ENCODE assay signal across 11 cellular contexts in genomic region chr22:26763633-26764295, GRCh38.
A peak's percentile ranks its signal among the peaks of the same experiment; 100 is the strongest.
DNase-seq lines count a peak whose midpoint lies in the region; ATAC-seq and TF ChIP-seq lines count a peak whose summit lies in the region.
"Had no signal": no experiment of that assay in that cellular context is flagged by ENCODE, and none has a peak within 500 bp of the region (broad histone marks: within the 10 kb centered on the region; RNA-seq: fewer than 3 reads in every experiment).

No MANE protein-coding gene starts in this region.

- TF ChIP-seq CTCF in fibroblast of lung (conservative IDR thresholded peaks at IDR 0.05 in 1 of 2, IDR thresholded peaks at IDR 0.05 in 1 of 2; ENCODE audit: low read depth in 1 of 2, low read length in 2 of 2): peak in 1 of 2 donors; percentile 4

- H3K4me2 ChIP-seq in fibroblast of lung (ENCODE audit: extremely low read depth, insufficient read depth, low read length): no peak overlapping the region

- H3K9me3 ChIP-seq in fibroblast of lung (ENCODE audit: control insufficient read depth, insufficient read depth, low read depth, low read length): no peaks in the 10 kb centered on the region
- H3K9me3 ChIP-seq: transverse colon had no signal

- no peaks in the 10 kb centered on the region for H3K27me3 ChIP-seq in fibroblast of lung (ENCODE audit: control insufficient read depth, insufficient read depth, low read length)
- H3K27me3 ChIP-seq: transverse colon had no signal

- peaks cover 7% of the 10 kb centered on the region for H3K4me1 ChIP-seq in fibroblast of lung (ENCODE audit: control insufficient read depth, extremely low read depth, insufficient read depth, low read length)

- no peaks in the 10 kb centered on the region for H3K36me3 ChIP-seq in fibroblast of lung (ENCODE audit: control insufficient read depth, insufficient read depth, low read length)
- H3K36me3 ChIP-seq: transverse colon had no signal

- peak; percentile 19 for DNase-seq in NCI-H2107 treated with DMSO at 0.1 percent for 48 hours (lab: John Stamatoyannopoulos, UW; ENCODE audit: unreplicated experiment)
- DNase-seq in NCI-H2107 (lab: John Stamatoyannopoulos, UW): no peak
- DNase-seq in NCI-H748 (lab: John Stamatoyannopoulos, UW; ENCODE audit: unreplicated experiment): peak; percentile 81
- DNase-seq in fibroblast of lung (ENCODE audit: low read depth in 2 of 2): peak; percentile 50 to 59
- peak; percentile 16 for DNase-seq in superior temporal gyrus (ENCODE audit: extremely low spot score)
- no peak for DNase-seq in NOMO-1 treated with DMSO at 0.1 percent for 48 hours (lab: John Stamatoyannopoulos, UW; ENCODE audit: unreplicated experiment)
- DNase-seq in T-helper 9 cell: no peak
- DNase-seq: transverse colon had no signal

- H3K9ac ChIP-seq in fibroblast of lung (ENCODE audit: insufficient read depth, low read length): no peak overlapping the region

- no peaks in the 10 kb centered on the region for H3K79me2 ChIP-seq in fibroblast of lung (ENCODE audit: control insufficient read depth, insufficient read depth, low read length)

- H2AFZ ChIP-seq in fibroblast of lung (ENCODE audit: low read length): no peak overlapping the region

- ATAC-seq in GM21737 (IDR thresholded peaks at IDR 0.05; ENCODE audit: unreplicated experiment): no peak
- ATAC-seq: activated T-helper 17 cell treated with anti-CD3 and anti-CD28 coated beads, Interleukin-2, amount 50 U/mL, for 72 hours had no signal

- no peak overlapping the region for H3K27ac ChIP-seq in fibroblast of lung (ENCODE audit: insufficient read depth, low read length)
- H3K27ac ChIP-seq: transverse colon had no signal

- no peaks in the 10 kb centered on the region for H4K20me1 ChIP-seq in fibroblast of lung (ENCODE audit: control insufficient read depth, extremely low read depth, insufficient read depth, low read length)

- H3K4me3 ChIP-seq in fibroblast of lung (replicated peaks in 1 of 4; ENCODE audit: control extremely low read depth in 1 of 4, insufficient read depth in 1 of 4, low read depth in 3 of 4, low read length in 4 of 4): no peak overlapping the region
- H3K4me3 ChIP-seq: lung, transverse colon had no signal

Comparison
In these comparisons a context has a peak if more than half of its experiments do, and no peak if none do; other contexts are left out.
1. DNase-seq: peak in NCI-H2107 treated with DMSO at 0.1 percent for 48 hours (single experiment), NCI-H748 (single experiment), fibroblast of lung (2 of 2) and superior temporal gyrus (single experiment); none in NCI-H2107 (single experiment), NOMO-1 treated with DMSO at 0.1 percent for 48 hours (single experiment) and T-helper 9 cell (single experiment).